Comparison of ENCODE assay signal across 8 cellular contexts in the genomic region with DNA sequence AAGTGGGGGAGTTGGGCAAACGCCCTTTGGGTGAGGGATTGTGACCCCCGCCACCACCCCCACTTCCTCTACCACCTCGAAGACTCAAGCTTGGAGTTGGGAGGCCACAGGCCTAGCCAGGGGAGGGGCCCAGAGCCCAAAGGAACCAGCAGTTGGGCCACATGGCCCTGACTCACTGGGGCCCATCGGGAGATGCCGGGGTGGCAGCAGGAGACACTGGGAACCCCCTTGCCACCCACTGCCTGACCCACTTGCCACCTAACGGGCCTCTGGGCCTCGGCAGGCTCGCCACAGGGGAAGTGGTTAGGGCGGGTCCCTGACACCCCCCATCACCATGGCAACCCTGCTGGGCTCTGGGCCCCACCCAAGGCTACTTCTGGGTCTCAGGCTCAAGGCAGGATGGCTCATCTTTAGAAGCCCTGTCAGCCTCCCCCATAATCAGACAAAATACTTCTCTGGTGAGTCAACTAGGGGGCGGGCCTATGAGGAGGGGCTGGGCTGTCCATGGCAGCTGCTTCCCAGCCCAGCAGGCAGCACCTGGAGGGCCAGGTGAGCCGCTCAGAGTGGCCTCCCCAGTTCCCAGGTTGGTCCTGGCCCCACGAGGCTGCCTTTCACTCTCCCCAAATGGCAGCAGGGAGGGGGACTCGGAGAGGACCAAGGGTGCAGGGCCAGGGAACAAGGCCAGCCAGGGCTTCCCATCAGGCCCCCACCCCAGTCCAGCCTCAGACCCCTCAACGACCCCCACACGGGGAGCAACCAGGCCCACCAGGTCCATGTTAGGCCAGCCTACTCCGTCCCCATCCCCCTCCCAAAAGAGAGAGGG. TPM values are rescaled to one million over a fixed set of nuclear protein-coding genes. Genes with fewer than 3 reads are reported as not detected.
A peak's percentile ranks its signal among the peaks of the same experiment; 100 is the strongest.
DNase-seq lines count a peak whose midpoint lies in the region; ATAC-seq and TF ChIP-seq lines count a peak whose summit lies in the region.

No MANE protein-coding gene starts in this region.

- peak overlapping the region; percentile 69 for H3K27ac ChIP-seq in colonic mucosa

- H3K36me3 ChIP-seq in colonic mucosa = no peaks in the 10 kb centered on the region

- no peaks in the 10 kb centered on the region for H3K9me3 Mint-ChIP-seq in memory B cell

- ATAC-seq in GM19035 (IDR thresholded peaks at IDR 0.05; ENCODE audit: unreplicated experiment) (peak; percentile 40), memory B cell (ENCODE audit: low read depth) (peak; percentile 70)

- no peaks in the 10 kb centered on the region for H3K4me1 ChIP-seq in colonic mucosa

- H3K9ac ChIP-seq in colonic mucosa (ENCODE audit: low read depth in 2 of 2, low read length in 2 of 2) = peak overlapping the region; percentile 50 to 51

- peak overlapping the region; percentile 44 for H3K4me3 ChIP-seq in colonic mucosa

- H3K27me3 Mint-ChIP-seq in memory B cell = no peaks in the 10 kb centered on the region

- peaks cover 4% of the 10 kb centered on the region for H3K36me3 Mint-ChIP-seq in memory B cell

- TF ChIP-seq CTCF in colonic mucosa (IDR thresholded peaks at IDR 0.05) = no peak

- H3K4me3 Mint-ChIP-seq in memory B cell = peak overlapping the region; percentile 93

- in situ Hi-C loops in ACHN (cut with HindIII; ENCODE audit: low pct_ligation_motif_present, low pct_unique_long_range_greater_than_20kb, low sequenced_read_pairs) = no loop called here

- no peaks in the 10 kb centered on the region for H3K9me3 ChIP-seq in colonic mucosa

- peak; percentile 70 for DNase-seq in ACHN
- peak; percentile 77 for DNase-seq in NCI-H146 (lab: John Stamatoyannopoulos, UW)
- peak; percentile 80 to 83 for DNase-seq in activated CD4-positive, alpha-beta T cell treated with anti-CD3 and anti-CD28 coated beads for 24 hours (ENCODE audit: low read depth in 2 of 2)
- DNase-seq in colonic mucosa = peak; percentile 59
- DNase-seq in memory B cell (ENCODE audit: low spot score in 2 of 2) = peak; percentile 67 to 82
- DNase-seq in stimulated activated CD8-positive, alpha-beta memory T cell treated with anti-CD3 and anti-CD28 coated beads, Interleukin-15, amount 100 ng/mL, for 4 hours (ENCODE audit: low read depth in 2 of 2) = peak; percentile 90 to 93
- DNase-seq in NCI-H1092 treated with DMSO at 0.1 percent for 48 hours (lab: John Stamatoyannopoulos, UW) = no peak

- intact Hi-C loops in colonic mucosa (cut with DNase I) = no loop called here

- H3K27me3 ChIP-seq in colonic mucosa = no peaks in the 10 kb centered on the region

- H3K4me1 Mint-ChIP-seq in memory B cell = peaks cover 10% of the 10 kb centered on the region

- H3K27ac Mint-ChIP-seq in memory B cell = peak overlapping the region; percentile 97

RNA-seq across cellular contexts. Expression of gene FLNA, which starts 5.6 kb away (rescaled TPM):
- 100 to 1,000 TPM; 124 to 773 TPM for total RNA-seq in colonic mucosa

RNA-seq across cellular contexts. Expression of gene EMD, which starts 10.3 kb away (rescaled TPM):
- total RNA-seq in colonic mucosa = 10 to 100 TPM; 44.4 to 49.1 TPM

RNA-seq across cellular contexts. Expression of gene RPL10, which starts 29.3 kb away (rescaled TPM):
- total RNA-seq in colonic mucosa = 1,000 to 10,000 TPM; 1,915 to 2,641 TPM

RNA-seq across cellular contexts. Expression of gene DNASE1L1, which starts 40.2 kb away (rescaled TPM):
- 10 to 100 TPM; 19.1 to 29.2 TPM for total RNA-seq in colonic mucosa

RNA-seq across cellular contexts. Expression of gene TAFAZZIN, which starts 42.5 kb away (rescaled TPM):
- total RNA-seq in colonic mucosa = 10 to 100 TPM; 33.2 to 54.5 TPM
